8 cellular contexts compared by ENCODE assay signal in the genomic region with DNA sequence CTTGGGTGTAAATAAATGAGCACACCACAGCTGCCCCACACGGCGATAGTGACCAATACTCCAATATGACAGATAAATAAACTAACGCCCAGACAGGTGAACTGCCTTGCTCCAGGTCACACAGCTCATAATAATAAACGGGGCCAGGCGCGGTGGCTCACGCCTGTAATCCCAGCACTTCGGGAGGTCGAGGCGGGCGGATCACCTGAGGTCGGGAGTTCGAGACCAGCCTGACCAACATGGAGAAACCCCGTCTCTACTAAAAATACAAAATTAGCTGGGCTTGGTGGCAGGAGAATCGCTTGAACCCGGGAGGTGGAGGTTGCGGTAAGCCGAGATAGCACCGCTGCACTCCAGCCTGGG. TPM values are rescaled to one million over a fixed set of nuclear protein-coding genes. Genes with fewer than 3 reads are reported as not detected.
DNase-seq lines count a peak whose midpoint lies in the region; ATAC-seq and TF ChIP-seq lines count a peak whose summit lies in the region.
"Not testable (repeated sequence)": the region's sequence is repeated elsewhere in the genome, so short reads cannot be mapped to it uniquely, and the experiment has no call there.

No MANE protein-coding gene starts in this region.

- TF ChIP-seq POLR2A in HCT116 (IDR thresholded peaks at IDR 0.05; ENCODE audit: borderline replicate concordance, extremely low read depth, insufficient read depth, insufficient read length); upper lobe of left lung (IDR thresholded peaks at IDR 0.05): not testable (repeated sequence)

- ATAC-seq in HCT116; heart right ventricle; naive B cell (ENCODE audit: low read depth in 2 of 2); upper lobe of left lung (ENCODE audit: low FRiP score in 2 of 2): not testable (repeated sequence)

- H3K4me3 Mint-ChIP-seq in T-helper 2 cell treated with Interferon-gamma antibody and Interleukin-4, amounts not matched to agents 5 μg/mL and 100 μg/mL, for 36 hours: peak overlapping the region; percentile 72
- peak overlapping the region; percentile 87 for H3K4me3 Mint-ChIP-seq in activated naive CD4-positive, alpha-beta T cell treated with anti-CD3 and anti-CD28 coated beads, Interleukin-2, amount 50 U/mL, for 24 hours
- H3K4me3 Mint-ChIP-seq in naive B cell: peak overlapping the region in 5 of 8 donors; percentile 72 to 84 (median 81)

- H3K27ac ChIP-seq in HCT116 (ENCODE audit: low read depth, low read length); skeletal muscle tissue (ENCODE audit: low read depth, low read length): not testable (repeated sequence)
- H3K27ac ChIP-seq in heart right ventricle (peak overlapping the region in 9 of 10 donors; percentile 91 to 99 (median 95)), upper lobe of left lung (peak overlapping the region; percentile 90 to 96 (median 94))

- not testable (repeated sequence) for H2AFZ ChIP-seq in HCT116 (ENCODE audit: low read depth, low read length, poor library complexity, severe bottlenecking)

- H3K36me3 ChIP-seq in HCT116 (ENCODE audit: control insufficient read depth in 1 of 2, insufficient read depth in 2 of 2, low read length in 2 of 2): not testable (repeated sequence)
- peaks cover 0 to 37% (median 26%) of the 10 kb centered on the region in 9 donors for H3K36me3 ChIP-seq in heart right ventricle
- peaks cover 13 to 28% (median 16%) of the 10 kb centered on the region in 3 donors for H3K36me3 ChIP-seq in skeletal muscle tissue (ENCODE audit: control insufficient read depth in 3 of 3, insufficient read depth in 3 of 3, low read length in 3 of 3)
- peaks cover 0 to 30% (median 5%) of the 10 kb centered on the region in 4 donors for H3K36me3 ChIP-seq in upper lobe of left lung

- not testable (repeated sequence) for H3K36me3 Mint-ChIP-seq in T-helper 2 cell treated with Interferon-gamma antibody and Interleukin-4, amounts not matched to agents 5 μg/mL and 100 μg/mL, for 36 hours (ENCODE audit: low read depth); activated naive CD4-positive, alpha-beta T cell treated with anti-CD3 and anti-CD28 coated beads, Interleukin-2, amount 50 U/mL, for 24 hours; naive B cell

- DNase-seq in HCT116 (ENCODE audit: low read depth, low spot score); T-helper 2 cell treated with Interferon-gamma antibody and Interleukin-4, amounts not matched to agents 5 μg/mL and 100 μg/mL, for 36 hours (ENCODE audit: low spot score); choroid plexus epithelial cell (ENCODE audit: low read depth); heart right ventricle; naive B cell; upper lobe of left lung: not testable (repeated sequence)

- not testable (repeated sequence) for H3K79me2 ChIP-seq in HCT116 (ENCODE audit: insufficient read depth, low read length)

- not testable (repeated sequence) for H3K9ac ChIP-seq in HCT116 (ENCODE audit: low read length)
- peak overlapping the region in 1 of 3 donors; percentile 57 for H3K9ac ChIP-seq in skeletal muscle tissue (ENCODE audit: low read depth in 1 of 3, low read length in 3 of 3)

- TF ChIP-seq EP300 in upper lobe of left lung (IDR thresholded peaks at IDR 0.05): not testable (repeated sequence)

- RAD21 ChIA-PET in HCT116 (lab: Charles Lee; ENCODE audit: low non-redundant PET in 1 of 2, low total read pairs in 2 of 2, uncharacterized antibody in 2 of 2, unreplicated experiment in 2 of 2): not testable (repeated sequence)

- peak overlapping the region; percentile 42 for H3K4me2 ChIP-seq in HCT116 (ENCODE audit: low read length)

- H3K4me1 ChIP-seq in HCT116 (ENCODE audit: control insufficient read depth in 1 of 2, insufficient read depth in 2 of 2, low read length in 2 of 2) (peaks cover 8 to 38% of the 10 kb centered on the region in 2 experiments), heart right ventricle (peaks cover 3 to 81% (median 40%) of the 10 kb centered on the region in 9 donors), skeletal muscle tissue (ENCODE audit: control insufficient read depth in 3 of 3, insufficient read depth in 3 of 3, low read length in 3 of 3) (peaks cover 26 to 31% (median 30%) of the 10 kb centered on the region in 3 donors), upper lobe of left lung (peaks cover 58 to 73% (median 66%) of the 10 kb centered on the region in 4 donors)

- H4K20me1 ChIP-seq in HCT116 (ENCODE audit: insufficient read depth): not testable (repeated sequence)

- TF ChIP-seq CTCF in HCT116 (IDR thresholded peaks at IDR 0.05 in 2 of 3, conservative IDR thresholded peaks at IDR 0.05 in 1 of 3; ENCODE audit: borderline replicate concordance in 1 of 3, insufficient read depth in 1 of 3, low read depth in 2 of 3, low read length in 2 of 3); choroid plexus epithelial cell (conservative IDR thresholded peaks at IDR 0.05; ENCODE audit: low read depth, low read length); heart right ventricle (IDR thresholded peaks at IDR 0.05); upper lobe of left lung (IDR thresholded peaks at IDR 0.05): not testable (repeated sequence)

- H3K27me3 ChIP-seq in HCT116 (ENCODE audit: insufficient read depth, low read length); skeletal muscle tissue (ENCODE audit: control insufficient read depth in 3 of 3, insufficient read depth in 3 of 3, low read length in 3 of 3); upper lobe of left lung: not testable (repeated sequence)
- peaks cover 0 to 53% (median 0%) of the 10 kb centered on the region in 7 donors for H3K27me3 ChIP-seq in heart right ventricle

- TF ChIP-seq RAD21 in HCT116 (IDR thresholded peaks at IDR 0.05; ENCODE audit: low read depth): not testable (repeated sequence)

- not testable (repeated sequence) for H3K4me3 ChIP-seq in HCT116 (replicated peaks in 1 of 2; ENCODE audit: low read depth in 1 of 2, low read length in 2 of 2)
- H3K4me3 ChIP-seq in choroid plexus epithelial cell (ENCODE audit: low read depth, low read length) (peak overlapping the region; percentile 87), heart right ventricle (peak overlapping the region in 9 of 10 donors; percentile 62 to 97 (median 78)), skeletal muscle tissue (ENCODE audit: low read length in 3 of 3) (peak overlapping the region in 2 of 3 donors; percentile 23 to 35), upper lobe of left lung (peak overlapping the region; percentile 7 to 80 (median 54))

- H3K9me3 Mint-ChIP-seq in T-helper 2 cell treated with Interferon-gamma antibody and Interleukin-4, amounts not matched to agents 5 μg/mL and 100 μg/mL, for 36 hours; activated naive CD4-positive, alpha-beta T cell treated with anti-CD3 and anti-CD28 coated beads, Interleukin-2, amount 50 U/mL, for 24 hours; naive B cell: not testable (repeated sequence)

- WGBS in heart right ventricle, 2 donors: 55 to 69% methylated on average over 19 of the region's 19 CpGs
- WGBS in upper lobe of left lung, 2 donors: 51 to 65% methylated on average over 19 of the region's 19 CpGs

- POLR2A ChIA-PET in HCT116 (lab: Charles Lee): interaction anchor here (1.1 kb wide), 1 partner anchor 10 kb away, joined by 3 read pairs; no protein-coding TSS in a partner anchor

- BruUV-seq in HCT116 (replicated peaks; lab: Mats Ljungman, UMichigan): not testable (repeated sequence)

- peak overlapping the region; percentile 10 for H3K27ac Mint-ChIP-seq in T-helper 2 cell treated with Interferon-gamma antibody and Interleukin-4, amounts not matched to agents 5 μg/mL and 100 μg/mL, for 36 hours
- not testable (repeated sequence) for H3K27ac Mint-ChIP-seq in activated naive CD4-positive, alpha-beta T cell treated with anti-CD3 and anti-CD28 coated beads, Interleukin-2, amount 50 U/mL, for 24 hours
- H3K27ac Mint-ChIP-seq in naive B cell: peak overlapping the region in 1 of 6 donors; percentile 93

- CTCF ChIA-PET in HCT116 (lab: Charles Lee): interaction anchor here (1.2 to 1.8 kb wide), 2 partner anchors 10 to 17 kb away, joined by 3 to 7 read pairs; no protein-coding TSS in a partner anchor

- not testable (repeated sequence) for H3K9me2 ChIP-seq in HCT116 (ENCODE audit: insufficient read depth)

- not testable (repeated sequence) for H3K9me3 ChIP-seq in HCT116 (ENCODE audit: control insufficient read depth in 1 of 2, insufficient read depth in 1 of 2, low read depth in 1 of 2, low read length in 2 of 2); heart right ventricle; skeletal muscle tissue (ENCODE audit: control insufficient read depth in 3 of 3, low read length in 3 of 3); upper lobe of left lung

- H3K4me1 Mint-ChIP-seq in T-helper 2 cell treated with Interferon-gamma antibody and Interleukin-4, amounts not matched to agents 5 μg/mL and 100 μg/mL, for 36 hours (ENCODE audit: low read depth): peaks cover 19% of the 10 kb centered on the region
- H3K4me1 Mint-ChIP-seq in activated naive CD4-positive, alpha-beta T cell treated with anti-CD3 and anti-CD28 coated beads, Interleukin-2, amount 50 U/mL, for 24 hours: peaks cover 27% of the 10 kb centered on the region
- peaks cover 25 to 32% (median 31%) of the 10 kb centered on the region in 3 donors for H3K4me1 Mint-ChIP-seq in naive B cell

- peaks cover 38% of the 10 kb centered on the region for H3K27me3 Mint-ChIP-seq in T-helper 2 cell treated with Interferon-gamma antibody and Interleukin-4, amounts not matched to agents 5 μg/mL and 100 μg/mL, for 36 hours (ENCODE audit: low read depth)
- H3K27me3 Mint-ChIP-seq in activated naive CD4-positive, alpha-beta T cell treated with anti-CD3 and anti-CD28 coated beads, Interleukin-2, amount 50 U/mL, for 24 hours: not testable (repeated sequence)
- H3K27me3 Mint-ChIP-seq in naive B cell: peaks cover 23 to 65% (median 40%) of the 10 kb centered on the region in 3 donors

- intact Hi-C loops in HCT116 (cut with micrococcal nuclease): loop anchor here (5.0 kb wide), 1 partner anchor 464 kb away; no protein-coding TSS in a partner anchor
- intact Hi-C loops in heart right ventricle (cut with DNase I): loop anchor here in 1 of 10 donors (5.0 kb wide), 1 partner anchor 46 kb away; no protein-coding TSS in a partner anchor

RNA-seq across cellular contexts. Expression of gene PHLDB1, which starts 4.0 kb away (rescaled TPM):
- 36.2 TPM for total RNA-seq in HCT116 (2021; ENCODE audit: unreplicated experiment)
- polyA plus RNA-seq in HCT116 (2012): 19.1 and 21.7 TPM in 2 replicates
- total RNA-seq in heart right ventricle: 100 to 1,000 TPM in 9 of 10 donors, 10 to 100 TPM in 1; 81.9 to 125 (median 114) TPM
- 100 to 1,000 TPM in 1 of 2 donors, 10 to 100 TPM in 1; 74.9 to 259 TPM for polyA plus RNA-seq in heart right ventricle
- under 1 TPM in 1 of 6 donors, not detected in 5; 0.54 TPM for polyA plus RNA-seq in naive B cell (ENCODE audit: low read depth in 6 of 6)
- 54.8 TPM for total RNA-seq in skeletal muscle tissue
- total RNA-seq in upper lobe of left lung: 100 to 1,000 TPM in 3 of 6 donors, 10 to 100 TPM in 3; 45.5 to 188 (median 100) TPM

RNA-seq across cellular contexts. Expression of gene ARCN1, which starts 39.2 kb away (rescaled TPM):
- total RNA-seq in HCT116 (2021; ENCODE audit: unreplicated experiment): 147 TPM
- polyA plus RNA-seq in HCT116 (2012): 102 and 105 TPM in 2 replicates
- total RNA-seq in heart right ventricle: 100 to 1,000 TPM in 4 of 10 donors, 10 to 100 TPM in 6; 84.8 to 122 (median 98.3) TPM
- 10 to 100 TPM; 48.8 to 88.1 TPM for polyA plus RNA-seq in heart right ventricle
- 100 to 1,000 TPM in 5 of 6 donors, 10 to 100 TPM in 1; 97.1 to 135 (median 122) TPM for polyA plus RNA-seq in naive B cell (ENCODE audit: low read depth in 6 of 6)
- 61.1 TPM for total RNA-seq in skeletal muscle tissue
- 100 to 1,000 TPM in 3 of 6 donors, 10 to 100 TPM in 3; 29.3 to 121 (median 94.6) TPM for total RNA-seq in upper lobe of left lung

RNA-seq across cellular contexts. Expression of gene IFT46, which starts 45.7 kb away (rescaled TPM):
- total RNA-seq in HCT116 (2021; ENCODE audit: unreplicated experiment) (12.1 TPM), heart right ventricle (10 to 100 TPM; 14.0 to 23.4 (median 20.5) TPM), skeletal muscle tissue (26.6 TPM), upper lobe of left lung (10 to 100 TPM in 5 of 6 donors, 1 to 10 TPM in 1; 7.5 to 38.3 (median 21.5) TPM)
- 8.6 and 12.5 TPM in 2 replicates for polyA plus RNA-seq in HCT116 (2012)
- polyA plus RNA-seq in heart right ventricle (10 to 100 TPM; 22.2 to 23.0 TPM), naive B cell (ENCODE audit: low read depth in 6 of 6) (1 to 10 TPM; 3.5 to 9.6 (median 6.3) TPM)
